8 cellular contexts compared by ENCODE assay signal in genomic region chr6:36196880-36197548, GRCh38. TPM values are rescaled to one million over a fixed set of nuclear protein-coding genes. Genes with fewer than 3 reads are reported as not detected.
DNase-seq lines count a peak whose midpoint lies in the region; ATAC-seq and TF ChIP-seq lines count a peak whose summit lies in the region.

No MANE protein-coding gene starts in this region.

- peaks cover 15% of the 10 kb centered on the region for H3K4me1 ChIP-seq in GM23338 (ENCODE audit: insufficient read depth)
- peaks cover 6% of the 10 kb centered on the region for H3K4me1 ChIP-seq in fibroblast of lung (ENCODE audit: control insufficient read depth, extremely low read depth, insufficient read depth, low read length)
- H3K4me1 ChIP-seq in naive thymus-derived CD4-positive, alpha-beta T cell (ENCODE audit: control insufficient read depth in 2 of 2, insufficient read depth in 2 of 2, low read length in 2 of 2) = peaks cover 33 to 36% of the 10 kb centered on the region in 2 donors

- ATAC-seq in GM23338 = peak; percentile 96
- ATAC-seq in naive thymus-derived CD4-positive, alpha-beta T cell = peak; percentile 96
- ATAC-seq in stimulated activated memory B cell treated with anti-CD40 and anti-IgM and Interleukin-4, amounts not matched to agents 10 μg/mL and 1 μg/mL and 100 μg/mL, for 72 hours = peak; percentile 95

- H3K9me3 Mint-ChIP-seq in GM23338 = no peaks in the 10 kb centered on the region; the same call in 1 of the 3 replicates
- peaks cover 0 to 4% (median 0%) of the 10 kb centered on the region in 11 donors for H3K9me3 Mint-ChIP-seq in naive thymus-derived CD4-positive, alpha-beta T cell
- no peaks in the 10 kb centered on the region for H3K9me3 Mint-ChIP-seq in stimulated activated memory B cell treated with anti-CD40 and anti-IgM and Interleukin-4, amounts not matched to agents 10 μg/mL and 1 μg/mL and 100 μg/mL, for 72 hours

- peaks cover 24% of the 10 kb centered on the region for H3K36me3 Mint-ChIP-seq in GM23338 (ENCODE audit: low read depth)
- peaks cover 0 to 24% (median 20%) of the 10 kb centered on the region in 5 donors for H3K36me3 Mint-ChIP-seq in naive thymus-derived CD4-positive, alpha-beta T cell
- peaks cover 24% of the 10 kb centered on the region for H3K36me3 Mint-ChIP-seq in stimulated activated memory B cell treated with anti-CD40 and anti-IgM and Interleukin-4, amounts not matched to agents 10 μg/mL and 1 μg/mL and 100 μg/mL, for 72 hours

- CTCF ChIA-PET in naive thymus-derived CD4-positive, alpha-beta T cell (lab: Charles Lee) = no interaction called here

- H3K27ac ChIP-seq in GM23338 (ENCODE audit: low read depth) (peak overlapping the region; percentile 80; the same call in 1 of the 2 replicates), fibroblast of lung (ENCODE audit: insufficient read depth, low read length) (peak overlapping the region; percentile 56)
- peak overlapping the region; percentile 84 for H3K27ac ChIP-seq in naive thymus-derived CD4-positive, alpha-beta T cell (ENCODE audit: low read depth, low read length)

- H2AFZ ChIP-seq in GM23338 (no peak overlapping the region), fibroblast of lung (ENCODE audit: low read length) (peak overlapping the region; percentile 31)

- no peaks in the 10 kb centered on the region for H3K9me2 ChIP-seq in GM23338 (ENCODE audit: insufficient read depth)

- intact Hi-C loops in naive thymus-derived CD4-positive, alpha-beta T cell (cut with micrococcal nuclease) = loop anchor here (1.0 to 5.0 kb wide), 13 partner anchors 66 to 1440 kb away; partner anchors contain the start of genes MAPK14 (in 2 of the 2), SRPK1 (in 2 of the 2), CDKN1A (in 1 of the 2) and KCTD20 (in 1 of the 2)

- no peaks in the 10 kb centered on the region for H3F3A ChIP-seq in GM23338 (replicated peaks; ENCODE audit: low read depth)

- H3K9me3 ChIP-seq in fibroblast of lung (ENCODE audit: control insufficient read depth, insufficient read depth, low read depth, low read length) = no peaks in the 10 kb centered on the region
- no peaks in the 10 kb centered on the region for H3K9me3 ChIP-seq in naive thymus-derived CD4-positive, alpha-beta T cell (ENCODE audit: control insufficient read depth in 2 of 3, low read length in 3 of 3)

- peak overlapping the region; percentile 96 for H3K27ac Mint-ChIP-seq in GM23338
- peak overlapping the region; percentile 69 to 96 (median 92) for H3K27ac Mint-ChIP-seq in naive thymus-derived CD4-positive, alpha-beta T cell
- H3K27ac Mint-ChIP-seq in stimulated activated memory B cell treated with anti-CD40 and anti-IgM and Interleukin-4, amounts not matched to agents 10 μg/mL and 1 μg/mL and 100 μg/mL, for 72 hours = peak overlapping the region; percentile 86

- H3K27me3 ChIP-seq in GM23338 (ENCODE audit: insufficient read depth) = no peaks in the 10 kb centered on the region
- H3K27me3 ChIP-seq in fibroblast of lung (ENCODE audit: control insufficient read depth, insufficient read depth, low read length) = no peaks in the 10 kb centered on the region
- H3K27me3 ChIP-seq in naive thymus-derived CD4-positive, alpha-beta T cell (ENCODE audit: control insufficient read depth in 2 of 2, insufficient read depth in 2 of 2, low read length in 2 of 2) = no peaks in the 10 kb centered on the region

- TF ChIP-seq CTCF in GM23338 (conservative IDR thresholded peaks at IDR 0.05; ENCODE audit: low read depth in 2 of 2) (no peak), fibroblast of lung (conservative IDR thresholded peaks at IDR 0.05 in 1 of 2, IDR thresholded peaks at IDR 0.05 in 1 of 2; ENCODE audit: low read depth in 1 of 2, low read length in 2 of 2) (no peak)

- H3K4me2 ChIP-seq in GM23338 = peak overlapping the region; percentile 93
- peak overlapping the region; percentile 75 for H3K4me2 ChIP-seq in fibroblast of lung (ENCODE audit: extremely low read depth, insufficient read depth, low read length)

- DNase-seq in Daoy (ENCODE audit: low read depth) = peak; percentile 99
- peak; percentile 100 for DNase-seq in GM23338 (ENCODE audit: low spot score)
- peak; percentile 95 for DNase-seq in Kasumi-1 (lab: John Stamatoyannopoulos, UW)
- peak; percentile 95 for DNase-seq in RKO (ENCODE audit: low spot score)
- peak; percentile 99 to 100 for DNase-seq in activated T-helper 1 cell treated with anti-CD3 and anti-CD28 coated beads, Interleukin-2, amount 50 U/mL, for 16 hours (ENCODE audit: low read depth in 1 of 2, low spot score in 1 of 2)
- DNase-seq in fibroblast of lung (ENCODE audit: low read depth in 2 of 2) = peak; percentile 94 to 97
- DNase-seq in naive thymus-derived CD4-positive, alpha-beta T cell = peak; percentile 94 to 100 (median 98)

- peaks cover 20% of the 10 kb centered on the region for H3K4me1 Mint-ChIP-seq in GM23338
- H3K4me1 Mint-ChIP-seq in naive thymus-derived CD4-positive, alpha-beta T cell = peaks cover 19 to 59% (median 47%) of the 10 kb centered on the region in 7 donors
- H3K4me1 Mint-ChIP-seq in stimulated activated memory B cell treated with anti-CD40 and anti-IgM and Interleukin-4, amounts not matched to agents 10 μg/mL and 1 μg/mL and 100 μg/mL, for 72 hours = peaks cover 37% of the 10 kb centered on the region

- peak overlapping the region; percentile 87 for H3K9ac ChIP-seq in fibroblast of lung (ENCODE audit: insufficient read depth, low read length)

- H3K79me2 ChIP-seq in GM23338 (replicated peaks; ENCODE audit: insufficient read depth) = peaks cover 45% of the 10 kb centered on the region
- peaks cover 46% of the 10 kb centered on the region for H3K79me2 ChIP-seq in fibroblast of lung (ENCODE audit: control insufficient read depth, insufficient read depth, low read length)

- H3K27me3 Mint-ChIP-seq in GM23338 (ENCODE audit: insufficient read depth, low read depth, poor library complexity) = peaks cover 4% of the 10 kb centered on the region
- peaks cover 0 to 3% (median 0%) of the 10 kb centered on the region in 5 donors for H3K27me3 Mint-ChIP-seq in naive thymus-derived CD4-positive, alpha-beta T cell
- no peaks in the 10 kb centered on the region for H3K27me3 Mint-ChIP-seq in stimulated activated memory B cell treated with anti-CD40 and anti-IgM and Interleukin-4, amounts not matched to agents 10 μg/mL and 1 μg/mL and 100 μg/mL, for 72 hours

- H3K4me3 ChIP-seq in GM23338 (peak overlapping the region; percentile 89), fibroblast of lung (replicated peaks in 1 of 4; ENCODE audit: control extremely low read depth in 1 of 4, insufficient read depth in 1 of 4, low read depth in 3 of 4, low read length in 4 of 4) (peak overlapping the region; percentile 75 to 88 (median 78))
- H3K4me3 ChIP-seq in naive thymus-derived CD4-positive, alpha-beta T cell (ENCODE audit: low read length) = peak overlapping the region; percentile 81

- H4K20me1 ChIP-seq in GM23338 (replicated peaks; ENCODE audit: insufficient read depth) (peaks cover 5% of the 10 kb centered on the region), fibroblast of lung (ENCODE audit: control insufficient read depth, extremely low read depth, insufficient read depth, low read length) (no peaks in the 10 kb centered on the region)

- H3K36me3 ChIP-seq in GM23338 (ENCODE audit: insufficient read depth) (peaks cover 7% of the 10 kb centered on the region; the same call in 1 of the 2 replicates), fibroblast of lung (ENCODE audit: control insufficient read depth, insufficient read depth, low read length) (peaks cover 11% of the 10 kb centered on the region)
- H3K36me3 ChIP-seq in naive thymus-derived CD4-positive, alpha-beta T cell (ENCODE audit: control insufficient read depth in 2 of 3, insufficient read depth in 3 of 3, low read length in 3 of 3) = peaks cover 0 to 19% (median 0%) of the 10 kb centered on the region in 3 experiments

- H3K4me3 Mint-ChIP-seq in GM23338 = peak overlapping the region; percentile 83
- peak overlapping the region; percentile 88 to 95 (median 92) for H3K4me3 Mint-ChIP-seq in naive thymus-derived CD4-positive, alpha-beta T cell
- H3K4me3 Mint-ChIP-seq in stimulated activated memory B cell treated with anti-CD40 and anti-IgM and Interleukin-4, amounts not matched to agents 10 μg/mL and 1 μg/mL and 100 μg/mL, for 72 hours = peak overlapping the region; percentile 91

- POLR2A ChIA-PET in naive thymus-derived CD4-positive, alpha-beta T cell (lab: Charles Lee) = interaction anchor here (0.8 to 1.8 kb wide), 5 partner anchors 66 to 169 kb away, joined by 3 to 17 read pairs (median 7); partner anchors contain the start of gene MAPK14

TF ChIP-seq in GM23338, 12 proteins besides CTCF, POLR2A, EP300 and RAD21 (continues in another document):
- no peak for TF ChIP-seq JUNB (IDR thresholded peaks at IDR 0.05; ENCODE audit: unreplicated experiment)
- no peak for TF ChIP-seq ETS1 (IDR thresholded peaks at IDR 0.05)
- no peak for TF ChIP-seq EZH2phosphoT487 (IDR thresholded peaks at IDR 0.05; ENCODE audit: unreplicated experiment)
- no peak for TF ChIP-seq STAT1 (IDR thresholded peaks at IDR 0.05; ENCODE audit: unreplicated experiment)

RNA-seq across cellular contexts. Expression of gene BRPF3, which starts 0.5 kb away (rescaled TPM):
- 7.2 and 10.0 TPM in 2 replicates for total RNA-seq in Daoy (2014; rRNA removed; shearing (Covaris generic))
- 33.2 and 47.5 TPM in 2 replicates for total RNA-seq in GM23338 (2014; rRNA removed; shearing (Covaris generic))
- polyA plus RNA-seq in GM23338 (2016; fragmentation: Nextera tagmentation; extraction: Ambion mirVana) = 11.3 and 11.8 TPM in 2 replicates
- total RNA-seq in fibroblast of lung = 9.8 and 10.6 TPM in 2 replicates
- polyA plus RNA-seq in fibroblast of lung = 10.4 and 16.0 TPM in 2 replicates
- polyA plus RNA-seq in fibroblast of lung (2012) = 13.5 and 14.7 TPM in 2 replicates
- polyA minus RNA-seq in fibroblast of lung (ENCODE audit: low replicate concordance) = 55.8 and 61.1 TPM in 2 replicates
- 10 to 100 TPM; 27.5 to 40.0 (median 35.2) TPM for total RNA-seq in naive thymus-derived CD4-positive, alpha-beta T cell
- polyA plus RNA-seq in naive thymus-derived CD4-positive, alpha-beta T cell = 1 to 10 TPM; 5.1 to 9.0 TPM

Comparison
In these comparisons a context has a peak if more than half of its experiments do, and no peak if none do; other contexts are left out.
1. Peak in every context shown above with its lines: DNase-seq, ATAC-seq, H3K4me3 ChIP-seq and H3K27ac ChIP-seq.